In genomic region chr14:93939304-93940229, GRCh38 we compare ENCODE assay signal across 8 cellular contexts.
DNase-seq lines count a peak whose midpoint lies in the region; TF ChIP-seq lines count a peak whose summit lies in the region.

No MANE protein-coding gene starts in this region.

- H3K4me3 ChIP-seq in skeletal muscle cell (ENCODE audit: low read depth, low read length): peak overlapping the region; percentile 15

- DNase-seq in COLO829 (ENCODE audit: low spot score): peak; percentile 58
- peak; percentile 94 for DNase-seq in GM20000 (ENCODE audit: low spot score)
- peak; percentile 63 for DNase-seq in HPDE6-E6E7 (ENCODE audit: extremely low spot score)
- DNase-seq in T-helper 1 cell: peak; percentile 74 to 87 (median 84)
- DNase-seq in amygdala (lab: John Stamatoyannopoulos, UW): peak in 45 of 56 donors; percentile 7 to 83 (median 51)
- DNase-seq in hippocampal formation (lab: John Stamatoyannopoulos, UW): peak; percentile 24 to 74
- no peak for DNase-seq in skeletal muscle cell (ENCODE audit: low read depth)
- no peak for DNase-seq in NCI-H2196 (lab: John Stamatoyannopoulos, UW; ENCODE audit: unreplicated experiment)

- peak; percentile 95 for TF ChIP-seq CTCF in GM20000 (IDR thresholded peaks at IDR 0.05; ENCODE audit: extremely low read depth, missing control alignments)

Comparison
In these comparisons a context has a peak if more than half of its experiments do, and no peak if none do; other contexts are left out.
1. DNase-seq: peak in COLO829 (single experiment), GM20000 (single experiment), HPDE6-E6E7 (single experiment), T-helper 1 cell (5 of 5), amygdala (45 of 56) and hippocampal formation (2 of 2); none in skeletal muscle cell (single experiment) and NCI-H2196 (single experiment).